8 cellular contexts compared by ENCODE assay signal in genomic region chr11:75867778-75868374, GRCh38. TPM values are rescaled to one million over a fixed set of nuclear protein-coding genes. Genes with fewer than 3 reads are reported as not detected.
DNase-seq lines count a peak whose midpoint lies in the region; ATAC-seq, FAIRE-seq and TF ChIP-seq lines count a peak whose summit lies in the region.

No MANE protein-coding gene starts in this region.

- intact Hi-C loops in pancreas (cut with DNase I) = loop anchor here in 2 of 3 donors (5.0 to 10.0 kb wide), 2 partner anchors 63 to 66 kb away; no protein-coding TSS in a partner anchor

- H3K27me3 ChIP-seq in foreskin keratinocyte (no peaks in the 10 kb centered on the region), pancreas (no peaks in the 10 kb centered on the region)

- in situ Hi-C loops in GM13976 (cut with MboI; ENCODE audit: low sequenced_read_pairs, unreplicated experiment) = loop anchor here (10.0 kb wide), 1 partner anchor 63 kb away; no protein-coding TSS in a partner anchor

- no peaks in the 10 kb centered on the region for H3K4me1 ChIP-seq in foreskin keratinocyte
- peaks cover 16 to 44% (median 26%) of the 10 kb centered on the region in 3 donors for H3K4me1 ChIP-seq in pancreas

- no peaks in the 10 kb centered on the region for H3K9me3 ChIP-seq in pancreas

- TF ChIP-seq CTCF in C4-2B (conservative IDR thresholded peaks at IDR 0.05) (peak; percentile 89), GM13976 (IDR thresholded peaks at IDR 0.05; ENCODE audit: borderline replicate concordance, control extremely low read depth, extremely low read depth, insufficient read depth, missing control alignments) (peak; percentile 40), foreskin keratinocyte (conservative IDR thresholded peaks at IDR 0.05) (peak; percentile 84), pancreas (IDR thresholded peaks at IDR 0.05) (peak; percentile 63 to 79 (median 73))

- DNase-seq in GM13976 (ENCODE audit: low spot score) = peak; percentile 51
- DNase-seq in NCI-H345 treated with DMSO at 0.1 percent for 48 hours (lab: John Stamatoyannopoulos, UW; ENCODE audit: unreplicated experiment) = peak; percentile 44
- DNase-seq in activated CD8-positive, alpha-beta memory T cell treated with anti-CD3 and anti-CD28 coated beads, Interleukin-2, amount 50 U/mL, for 4 hours = peak; percentile 34
- peak in 1 of 2 donors; percentile 23 for DNase-seq in foreskin keratinocyte
- DNase-seq in pancreas = peak in 1 of 6 donors; percentile 37

- no peak overlapping the region for H3K27ac ChIP-seq in C4-2B
- no peak overlapping the region for H3K27ac ChIP-seq in foreskin keratinocyte
- no peak overlapping the region for H3K27ac ChIP-seq in pancreas

- FAIRE-seq in pancreas (lab: Jason Lieb, UNC) = peak; percentile 95

- no peaks in the 10 kb centered on the region for H3K36me3 ChIP-seq in pancreas

- ATAC-seq in foreskin keratinocyte (peak; percentile 21), pancreas (peak; percentile 82 to 89 (median 86)), GM18502 (IDR thresholded peaks at IDR 0.05; ENCODE audit: poor library complexity, unreplicated experiment) (no peak), HG03139 (IDR thresholded peaks at IDR 0.05; ENCODE audit: unreplicated experiment) (no peak)

- 23% methylated on average over 6 of the region's 6 CpGs for WGBS in pancreas, 2 donors

- no peak overlapping the region for H3K4me3 ChIP-seq in pancreas

RNA-seq across cellular contexts. Expression of gene UVRAG, which starts 52.9 kb away (rescaled TPM):
- total RNA-seq in foreskin keratinocyte = 13.5 and 15.2 TPM in 2 replicates
- polyA plus RNA-seq in foreskin keratinocyte = 6.3 and 6.4 TPM in 2 replicates
- total RNA-seq in pancreas = 10 to 100 TPM in 2 of 6 donors, 1 to 10 TPM in 4; 5.1 to 17.2 (median 8.6) TPM
- 1 to 10 TPM; 3.3 to 5.7 TPM for polyA plus RNA-seq in pancreas

Comparison
In these comparisons a context has a peak if more than half of its experiments do, and no peak if none do; other contexts are left out.
1. ATAC-seq: peak in foreskin keratinocyte (single experiment) and pancreas (4 of 4); none in GM18502 (single experiment) and HG03139 (single experiment).
2. Peak in every context shown above with its lines, with median percentiles within 50 percentile points of each other: CTCF ChIP-seq.